Comparison of ENCODE assay signal across 12 cellular contexts in genomic region chr2:52416340-52416739, GRCh38.
DNase-seq lines count a peak whose midpoint lies in the region; ATAC-seq and TF ChIP-seq lines count a peak whose summit lies in the region.
"Had no signal": no experiment of that assay in that cellular context is flagged by ENCODE, and none has a peak within 500 bp of the region (broad histone marks: within the 10 kb centered on the region; RNA-seq: fewer than 3 reads in every experiment).

No MANE protein-coding gene starts in this region.

- CTCF ChIA-PET in SK-N-SH (lab: Yijun Ruan, JAX) (no interaction called here), Panc1 (lab: Charles Lee) (interaction anchor here (0.5 kb wide), 1 partner anchor 582 kb away, joined by 4 read pairs; no protein-coding TSS in a partner anchor)

- H3K4me1 Mint-ChIP-seq in activated CD4-positive, alpha-beta T cell treated with anti-CD3 and anti-CD28 coated beads, Interleukin-2, amount 10 ng/mL, durations not matched to agents 24 days and 14 days, result no peaks in the 10 kb centered on the region

- ATAC-seq in SK-N-SH treated with all-trans-retinoic acid at 6 μM for 48 hours, result no peak
- no peak for ATAC-seq in Panc1
- ATAC-seq in foreskin keratinocyte, result no peak

- H3K9me3 ChIP-seq in SK-N-SH (no peaks in the 10 kb centered on the region), Panc1 (ENCODE audit: control insufficient read depth, insufficient read depth, low read depth, low read length) (no peaks in the 10 kb centered on the region)

- H2AFZ ChIP-seq in SK-N-SH (ENCODE audit: low read depth), result no peak overlapping the region

- no peak for TF ChIP-seq RAD21 in SK-N-SH (IDR thresholded peaks at IDR 0.05; ENCODE audit: low read length)

- in situ Hi-C loops in Panc1 (cut with HindIII; ENCODE audit: low pct_unique_long_range_greater_than_20kb, low sequenced_read_pairs), result no loop called here

- no TSS peak for BruUV-seq in Panc1 (replicated peaks; lab: Mats Ljungman, UMichigan)

- no peaks in the 10 kb centered on the region for H3K27me3 Mint-ChIP-seq in activated CD4-positive, alpha-beta T cell treated with anti-CD3 and anti-CD28 coated beads, Interleukin-2, amount 10 ng/mL, durations not matched to agents 24 days and 14 days

- no peak overlapping the region for H3K4me2 ChIP-seq in SK-N-SH

- H3K27ac Mint-ChIP-seq in activated CD4-positive, alpha-beta T cell treated with anti-CD3 and anti-CD28 coated beads, Interleukin-2, amount 10 ng/mL, durations not matched to agents 24 days and 14 days, result no peak overlapping the region

- no peak overlapping the region for H3K27ac ChIP-seq in SK-N-SH (ENCODE audit: low read depth in 2 of 2, low read length in 1 of 2)
- H3K27ac ChIP-seq in Panc1 (ENCODE audit: low read length), result no peak overlapping the region
- H3K27ac ChIP-seq in foreskin keratinocyte, result no peak overlapping the region
- H3K27ac ChIP-seq: HL-60 had no signal

- POLR2A ChIA-PET in SK-N-SH (lab: Yijun Ruan, JAX), result no interaction called here
- POLR2A ChIA-PET in Panc1 (lab: Charles Lee), result no interaction called here

- H3K4me3 Mint-ChIP-seq in activated CD4-positive, alpha-beta T cell treated with anti-CD3 and anti-CD28 coated beads, Interleukin-2, amount 10 ng/mL, durations not matched to agents 24 days and 14 days, result no peak overlapping the region

- no peaks in the 10 kb centered on the region for H3F3A ChIP-seq in SK-N-SH (replicated peaks; ENCODE audit: insufficient read depth)

- H4K20me1 ChIP-seq in SK-N-SH (ENCODE audit: insufficient read depth), result no peaks in the 10 kb centered on the region

- TF ChIP-seq CTCF in SK-N-SH (IDR thresholded peaks at IDR 0.05) (peak; percentile 33; the same call in 1 of the 2 replicates), Panc1 (IDR thresholded peaks at IDR 0.05) (peak; percentile 34; the same call in 1 of the 2 replicates), foreskin keratinocyte (conservative IDR thresholded peaks at IDR 0.05) (peak; percentile 18)

- intact Hi-C loops in Panc1 (cut with micrococcal nuclease; ENCODE audit: unreplicated experiment), result no loop called here
- intact Hi-C loops in activated CD4-positive, alpha-beta T cell treated with anti-CD3 and anti-CD28 coated beads, Interleukin-2, amount 10 ng/mL, durations not matched to agents 24 days and 14 days (cut with micrococcal nuclease), result no loop called here

- H3K9me2 ChIP-seq in SK-N-SH, result no peaks in the 10 kb centered on the region

- H3K36me3 Mint-ChIP-seq in activated CD4-positive, alpha-beta T cell treated with anti-CD3 and anti-CD28 coated beads, Interleukin-2, amount 10 ng/mL, durations not matched to agents 24 days and 14 days (ENCODE audit: low read depth), result no peaks in the 10 kb centered on the region

- no peaks in the 10 kb centered on the region for H3K79me2 ChIP-seq in SK-N-SH (ENCODE audit: insufficient read depth)

- H3K4me1 ChIP-seq in SK-N-SH (ENCODE audit: control insufficient read depth in 1 of 2, insufficient read depth in 2 of 2, low read depth in 1 of 2, low read length in 1 of 2) (no peaks in the 10 kb centered on the region), Panc1 (ENCODE audit: control insufficient read depth, insufficient read depth, low read length) (no peaks in the 10 kb centered on the region), foreskin keratinocyte (no peaks in the 10 kb centered on the region)

- H3K9me3 Mint-ChIP-seq in activated CD4-positive, alpha-beta T cell treated with anti-CD3 and anti-CD28 coated beads, Interleukin-2, amount 10 ng/mL, durations not matched to agents 24 days and 14 days, result no peaks in the 10 kb centered on the region

- TF ChIP-seq EP300 in SK-N-SH (IDR thresholded peaks at IDR 0.05; ENCODE audit: borderline replicate concordance in 1 of 2, low read depth in 1 of 2, low read length in 1 of 2), result no peak

- H3K27me3 ChIP-seq in SK-N-SH (ENCODE audit: insufficient read depth) (no peaks in the 10 kb centered on the region), Panc1 (ENCODE audit: control insufficient read depth, insufficient read depth, low read length) (no peaks in the 10 kb centered on the region), foreskin keratinocyte (no peaks in the 10 kb centered on the region)

- H3K4me3 ChIP-seq in SK-N-SH (ENCODE audit: low read depth in 2 of 2, low read length in 1 of 2) (no peak overlapping the region), Panc1 (ENCODE audit: low read depth in 2 of 2, low read length in 2 of 2) (no peak overlapping the region)

- H3K9ac ChIP-seq in SK-N-SH, result no peak overlapping the region

- DNase-seq in SK-N-SH (no peak), Panc1 (ENCODE audit: low read depth, low spot score) (peak; percentile 7), foreskin keratinocyte (no peak), superior temporal gyrus (ENCODE audit: extremely low spot score) (peak; percentile 27), hypothalamus (lab: John Stamatoyannopoulos, UW) (no peak), HuH-7 (ENCODE audit: low spot score) (no peak)
- no peak for DNase-seq in activated CD4-positive, alpha-beta T cell treated with anti-CD3 and anti-CD28 coated beads, Interleukin-2, amount 10 ng/mL, durations not matched to agents 24 days and 14 days
- DNase-seq: amniotic stem cell, NCI-H146, trophoblast cell had no signal

- no peaks in the 10 kb centered on the region for H3K36me3 ChIP-seq in SK-N-SH (replicated peaks in 1 of 2; ENCODE audit: control insufficient read depth in 1 of 2, insufficient read depth in 2 of 2, low read length in 1 of 2)
- H3K36me3 ChIP-seq in Panc1 (ENCODE audit: control insufficient read depth, insufficient read depth, low read length), result no peaks in the 10 kb centered on the region

TF ChIP-seq in SK-N-SH, 30 proteins besides CTCF, POLR2A, EP300 and RAD21:
- TF ChIP-seq NRF1 (IDR thresholded peaks at IDR 0.05; ENCODE audit: low read depth, low read length) (no peak), RFX5 (IDR thresholded peaks at IDR 0.05; ENCODE audit: low read length) (no peak), MAX (IDR thresholded peaks at IDR 0.05; ENCODE audit: low read depth) (no peak), POLR2AphosphoS5 (IDR thresholded peaks at IDR 0.05; ENCODE audit: low read depth, low read length) (no peak), FOSL2 (IDR thresholded peaks at IDR 0.05; ENCODE audit: borderline replicate concordance, low read depth) (no peak), PBX3 (IDR thresholded peaks at IDR 0.05) (no peak), NFIC (IDR thresholded peaks at IDR 0.05; ENCODE audit: borderline replicate concordance) (no peak), SMC3 (IDR thresholded peaks at IDR 0.05; ENCODE audit: low read depth, low read length) (no peak), TEAD4 (IDR thresholded peaks at IDR 0.05; ENCODE audit: borderline replicate concordance, insufficient read depth) (no peak), CHD2 (IDR thresholded peaks at IDR 0.05; ENCODE audit: low read length, partially characterized antibody) (no peak)
TF ChIP-seq in SK-N-SH: peak in this region for 0.

TF ChIP-seq in SK-N-SH treated with all-trans-retinoic acid at 6 μM for 48 hours, 23 proteins besides CTCF, POLR2A, EP300 and RAD21 (continues in another document):
- no peak for TF ChIP-seq CSRNP3 (CRISPR knock-in tag; IDR thresholded peaks at IDR 0.05)
- no peak for TF ChIP-seq ZC3H10 (CRISPR knock-in tag; IDR thresholded peaks at IDR 0.05)
- TF ChIP-seq PATZ1 (CRISPR knock-in tag; IDR thresholded peaks at IDR 0.05; ENCODE audit: borderline replicate concordance), result no peak
- no peak for TF ChIP-seq ISL1 (CRISPR knock-in tag; IDR thresholded peaks at IDR 0.05)
- no peak for TF ChIP-seq RARB (CRISPR knock-in tag; IDR thresholded peaks at IDR 0.05)
- TF ChIP-seq ZNF70 (CRISPR knock-in tag; IDR thresholded peaks at IDR 0.05), result no peak
- TF ChIP-seq SNAI2 (CRISPR knock-in tag; IDR thresholded peaks at IDR 0.05), result no peak
- TF ChIP-seq TCF4 (CRISPR knock-in tag; IDR thresholded peaks at IDR 0.05; ENCODE audit: borderline replicate concordance), result no peak
- no peak for TF ChIP-seq ESRRG (CRISPR knock-in tag; IDR thresholded peaks at IDR 0.05)
- TF ChIP-seq CSDC2 (CRISPR knock-in tag; IDR thresholded peaks at IDR 0.05), result no peak
- TF ChIP-seq ARNTL (CRISPR knock-in tag; IDR thresholded peaks at IDR 0.05; ENCODE audit: borderline replicate concordance, low read depth), result no peak
- no peak for TF ChIP-seq BACH2 (CRISPR knock-in tag; IDR thresholded peaks at IDR 0.05; ENCODE audit: borderline replicate concordance)
- no peak for TF ChIP-seq OSR1 (CRISPR knock-in tag; IDR thresholded peaks at IDR 0.05)

Comparison
In these comparisons a context has a peak if more than half of its experiments do, and no peak if none do; other contexts are left out.
1. DNase-seq: peak in Panc1 (single experiment) and superior temporal gyrus (single experiment); none in SK-N-SH (single experiment), foreskin keratinocyte (0 of 2), hypothalamus (0 of 51), activated CD4-positive, alpha-beta T cell treated with anti-CD3 and anti-CD28 coated beads, Interleukin-2, amount 10 ng/mL, durations not matched to agents 24 days and 14 days (single experiment) and HuH-7 (single experiment).
2. Peak in every context shown above with its lines, with median percentiles within 50 percentile points of each other: CTCF ChIP-seq.